ENCODE assay signal across 16 cellular contexts in the genomic region with DNA sequence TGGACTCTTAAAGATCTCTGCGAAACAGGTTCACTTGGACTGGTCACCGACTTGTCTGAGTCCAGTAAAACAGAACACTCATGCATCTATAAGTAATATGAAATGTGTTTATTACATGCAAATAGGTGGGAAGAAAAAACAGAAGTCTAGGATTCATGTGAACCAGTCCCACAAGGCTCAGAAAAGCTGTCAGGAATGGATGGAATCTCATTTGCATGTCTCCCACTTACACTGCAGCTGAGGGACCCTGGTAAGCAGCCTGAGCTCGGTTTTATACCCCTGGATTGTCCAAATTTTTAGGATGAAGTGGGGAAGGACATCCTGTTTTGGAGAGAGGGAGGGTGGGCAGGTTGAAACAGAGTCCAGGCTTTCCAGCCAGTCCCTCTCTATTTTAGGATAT.
DNase-seq lines count a peak whose midpoint lies in the region; ATAC-seq and TF ChIP-seq lines count a peak whose summit lies in the region.
"Had no signal": no experiment of that assay in that cellular context is flagged by ENCODE, and none has a peak within 500 bp of the region (broad histone marks: within the 10 kb centered on the region; RNA-seq: fewer than 3 reads in every experiment).

No MANE protein-coding gene starts in this region.

- H3K4me1 Mint-ChIP-seq in WTC11 (no peaks in the 10 kb centered on the region), endodermal cell (peaks cover 21% of the 10 kb centered on the region), neural progenitor cell (no peaks in the 10 kb centered on the region), Calu3 (ENCODE audit: low read depth, unreplicated experiment) (no peaks in the 10 kb centered on the region)
- H3K4me1 Mint-ChIP-seq: CD4-positive, alpha-beta memory T cell had no signal

- H3K36me3 Mint-ChIP-seq in WTC11 (peaks cover 9% of the 10 kb centered on the region), endodermal cell (ENCODE audit: low read depth) (peaks cover 2% of the 10 kb centered on the region), neural progenitor cell (no peaks in the 10 kb centered on the region), Calu3 (ENCODE audit: insufficient read depth, unreplicated experiment) (no peaks in the 10 kb centered on the region)
- H3K36me3 Mint-ChIP-seq: CD4-positive, alpha-beta memory T cell had no signal

- no peak overlapping the region for H3K4me2 ChIP-seq in neural progenitor cell

- 65% methylated on average over 2 of the region's 3 CpGs; no CpG with 5 or more reads in 1 of the 2 experiments for whole genome bisulfite sequencing in endodermal cell (ENCODE audit: insufficient coverage in 1 of 2, insufficient read length in 1 of 2), 2 experiments

- H3K9me3 Mint-ChIP-seq in WTC11 = peaks cover 30% of the 10 kb centered on the region
- peaks cover 21% of the 10 kb centered on the region for H3K9me3 Mint-ChIP-seq in endodermal cell
- peaks cover 2% of the 10 kb centered on the region for H3K9me3 Mint-ChIP-seq in neural progenitor cell
- peaks cover 5% of the 10 kb centered on the region for H3K9me3 Mint-ChIP-seq in Calu3 (ENCODE audit: low read depth, unreplicated experiment)

- ATAC-seq in WTC11 = peak; percentile 65
- ATAC-seq: GM12878 had no signal

- H3K27me3 ChIP-seq in endodermal cell (ENCODE audit: control insufficient read depth, insufficient read depth, low read length, poor library complexity, severe bottlenecking) (no peaks in the 10 kb centered on the region), neural progenitor cell (no peaks in the 10 kb centered on the region)

- TF ChIP-seq CTCF in WTC11 (IDR thresholded peaks at IDR 0.05) = no peak
- TF ChIP-seq CTCF in endodermal cell (conservative IDR thresholded peaks at IDR 0.05) = no peak
- no peak for TF ChIP-seq CTCF in neural progenitor cell (IDR thresholded peaks at IDR 0.05)
- no peak for TF ChIP-seq CTCF in Calu3 (IDR thresholded peaks at IDR 0.05; ENCODE audit: unreplicated experiment)

- H3K27me3 Mint-ChIP-seq in WTC11 (ENCODE audit: low read depth) = no peaks in the 10 kb centered on the region; the same call in 1 of the 2 replicates
- H3K27me3 Mint-ChIP-seq in endodermal cell (ENCODE audit: insufficient read depth) = no peaks in the 10 kb centered on the region
- no peaks in the 10 kb centered on the region for H3K27me3 Mint-ChIP-seq in neural progenitor cell (ENCODE audit: insufficient read depth, low read depth)
- H3K27me3 Mint-ChIP-seq in Calu3 (ENCODE audit: unreplicated experiment) = no peaks in the 10 kb centered on the region
- H3K27me3 Mint-ChIP-seq: CD4-positive, alpha-beta memory T cell had no signal

- no peak overlapping the region for H3K4me3 Mint-ChIP-seq in WTC11
- H3K4me3 Mint-ChIP-seq in endodermal cell = no peak overlapping the region
- H3K4me3 Mint-ChIP-seq in neural progenitor cell = no peak overlapping the region
- no peak overlapping the region for H3K4me3 Mint-ChIP-seq in Calu3 (ENCODE audit: low read depth, unreplicated experiment)
- H3K4me3 Mint-ChIP-seq: CD4-positive, alpha-beta memory T cell had no signal

- no TSS peak for BruUV-seq in Calu3 (replicated peaks; lab: Mats Ljungman, UMichigan)

- H3F3A ChIP-seq in neural progenitor cell (ENCODE audit: low read depth) = no peaks in the 10 kb centered on the region

- H3K9ac ChIP-seq in endodermal cell (ENCODE audit: extremely low read depth, low read length, poor library complexity, severe bottlenecking) = no peak overlapping the region
- no peak overlapping the region for H3K9ac ChIP-seq in neural progenitor cell

- H3K4me1 ChIP-seq in endodermal cell (ENCODE audit: control insufficient read depth, insufficient read depth, low read length) = peaks cover 6% of the 10 kb centered on the region
- H3K4me1 ChIP-seq in neural progenitor cell = peaks cover 5% of the 10 kb centered on the region

- H3K27ac Mint-ChIP-seq in WTC11 (no peak overlapping the region), endodermal cell (no peak overlapping the region), neural progenitor cell (no peak overlapping the region), Calu3 (ENCODE audit: unreplicated experiment) (no peak overlapping the region)
- H3K27ac Mint-ChIP-seq: CD4-positive, alpha-beta memory T cell had no signal

- POLR2A ChIA-PET in WTC11 (lab: Charles Lee) = no interaction called here

- H3K4me3 ChIP-seq in endodermal cell (ENCODE audit: low read length) (no peak overlapping the region), neural progenitor cell (no peak overlapping the region)
- H3K4me3 ChIP-seq: GM12878 had no signal

- H4K20me1 ChIP-seq in neural progenitor cell (ENCODE audit: low read depth) = no peaks in the 10 kb centered on the region

- intact Hi-C loops in Calu3 (cut with micrococcal nuclease; ENCODE audit: unreplicated experiment) = no loop called here

- no peaks in the 10 kb centered on the region for H3K36me3 ChIP-seq in endodermal cell (ENCODE audit: control insufficient read depth, insufficient read depth, low read length)
- H3K36me3 ChIP-seq in neural progenitor cell = no peaks in the 10 kb centered on the region

- CTCF ChIA-PET in WTC11 (lab: Charles Lee) (no interaction called here), Calu3 (lab: Charles Lee) (no interaction called here)

- H2AFZ ChIP-seq in neural progenitor cell (replicated peaks) = peak overlapping the region; percentile 36

- DNase-seq in WTC11 (ENCODE audit: low spot score) = no peak
- DNase-seq in endodermal cell = peak; percentile 54
- DNase-seq in neural progenitor cell (ENCODE audit: low spot score) = peak; percentile 35
- DNase-seq in activated T-cell treated with anti-CD3 and anti-CD28 coated beads, Interleukin-2, amount 50 U/mL, for 48 hours = no peak
- no peak for DNase-seq in NCI-H524 (lab: John Stamatoyannopoulos, UW)
- no peak for DNase-seq in Calu3
- DNase-seq: C1 segment of cervical spinal cord; CD4-positive, alpha-beta memory T cell; COR-L47; DMS153; EL; GDM1; GOT3; H7; HCEC 1CT had no signal

- no peaks in the 10 kb centered on the region for H3K79me2 ChIP-seq in neural progenitor cell (ENCODE audit: low read depth)

- peaks cover 17% of the 10 kb centered on the region for H3K9me3 ChIP-seq in endodermal cell (ENCODE audit: control insufficient read depth, low read length)
- no peaks in the 10 kb centered on the region for H3K9me3 ChIP-seq in neural progenitor cell (ENCODE audit: low read depth)

- no peak overlapping the region for H3K27ac ChIP-seq in endodermal cell (ENCODE audit: low read depth, low read length)
- no peak overlapping the region for H3K27ac ChIP-seq in neural progenitor cell

TF ChIP-seq in WTC11, 78 proteins besides CTCF, POLR2A, EP300 and RAD21 (continues in another document):
- no peak for TF ChIP-seq CREB1 (CRISPR knock-in tag; IDR thresholded peaks at IDR 0.05)
- TF ChIP-seq USF1 (CRISPR knock-in tag; IDR thresholded peaks at IDR 0.05) = no peak
- TF ChIP-seq, protein P1, sequence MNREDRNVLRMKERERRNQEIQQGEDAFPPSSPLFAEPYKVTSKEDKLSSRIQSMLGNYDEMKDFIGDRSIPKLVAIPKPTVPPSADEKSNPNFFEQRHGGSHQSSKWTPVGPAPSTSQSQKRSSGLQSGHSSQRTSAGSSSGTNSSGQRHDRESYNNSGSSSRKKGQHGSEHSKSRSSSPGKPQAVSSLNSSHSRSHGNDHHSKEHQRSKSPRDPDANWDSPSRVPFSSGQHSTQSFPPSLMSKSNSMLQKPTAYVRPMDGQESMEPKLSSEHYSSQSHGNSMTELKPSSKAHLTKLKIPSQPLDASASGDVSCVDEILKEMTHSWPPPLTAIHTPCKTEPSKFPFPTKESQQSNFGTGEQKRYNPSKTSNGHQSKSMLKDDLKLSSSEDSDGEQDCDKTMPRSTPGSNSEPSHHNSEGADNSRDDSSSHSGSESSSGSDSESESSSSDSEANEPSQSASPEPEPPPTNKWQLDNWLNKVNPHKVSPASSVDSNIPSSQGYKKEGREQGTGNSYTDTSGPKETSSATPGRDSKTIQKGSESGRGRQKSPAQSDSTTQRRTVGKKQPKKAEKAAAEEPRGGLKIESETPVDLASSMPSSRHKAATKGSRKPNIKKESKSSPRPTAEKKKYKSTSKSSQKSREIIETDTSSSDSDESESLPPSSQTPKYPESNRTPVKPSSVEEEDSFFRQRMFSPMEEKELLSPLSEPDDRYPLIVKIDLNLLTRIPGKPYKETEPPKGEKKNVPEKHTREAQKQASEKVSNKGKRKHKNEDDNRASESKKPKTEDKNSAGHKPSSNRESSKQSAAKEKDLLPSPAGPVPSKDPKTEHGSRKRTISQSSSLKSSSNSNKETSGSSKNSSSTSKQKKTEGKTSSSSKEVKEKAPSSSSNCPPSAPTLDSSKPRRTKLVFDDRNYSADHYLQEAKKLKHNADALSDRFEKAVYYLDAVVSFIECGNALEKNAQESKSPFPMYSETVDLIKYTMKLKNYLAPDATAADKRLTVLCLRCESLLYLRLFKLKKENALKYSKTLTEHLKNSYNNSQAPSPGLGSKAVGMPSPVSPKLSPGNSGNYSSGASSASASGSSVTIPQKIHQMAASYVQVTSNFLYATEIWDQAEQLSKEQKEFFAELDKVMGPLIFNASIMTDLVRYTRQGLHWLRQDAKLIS (CRISPR knock-in tag; IDR thresholded peaks at IDR 0.05; ENCODE audit: borderline replicate concordance) = no peak
- no peak for TF ChIP-seq JAZF1 (CRISPR knock-in tag; IDR thresholded peaks at IDR 0.05)
- TF ChIP-seq, protein P2, sequence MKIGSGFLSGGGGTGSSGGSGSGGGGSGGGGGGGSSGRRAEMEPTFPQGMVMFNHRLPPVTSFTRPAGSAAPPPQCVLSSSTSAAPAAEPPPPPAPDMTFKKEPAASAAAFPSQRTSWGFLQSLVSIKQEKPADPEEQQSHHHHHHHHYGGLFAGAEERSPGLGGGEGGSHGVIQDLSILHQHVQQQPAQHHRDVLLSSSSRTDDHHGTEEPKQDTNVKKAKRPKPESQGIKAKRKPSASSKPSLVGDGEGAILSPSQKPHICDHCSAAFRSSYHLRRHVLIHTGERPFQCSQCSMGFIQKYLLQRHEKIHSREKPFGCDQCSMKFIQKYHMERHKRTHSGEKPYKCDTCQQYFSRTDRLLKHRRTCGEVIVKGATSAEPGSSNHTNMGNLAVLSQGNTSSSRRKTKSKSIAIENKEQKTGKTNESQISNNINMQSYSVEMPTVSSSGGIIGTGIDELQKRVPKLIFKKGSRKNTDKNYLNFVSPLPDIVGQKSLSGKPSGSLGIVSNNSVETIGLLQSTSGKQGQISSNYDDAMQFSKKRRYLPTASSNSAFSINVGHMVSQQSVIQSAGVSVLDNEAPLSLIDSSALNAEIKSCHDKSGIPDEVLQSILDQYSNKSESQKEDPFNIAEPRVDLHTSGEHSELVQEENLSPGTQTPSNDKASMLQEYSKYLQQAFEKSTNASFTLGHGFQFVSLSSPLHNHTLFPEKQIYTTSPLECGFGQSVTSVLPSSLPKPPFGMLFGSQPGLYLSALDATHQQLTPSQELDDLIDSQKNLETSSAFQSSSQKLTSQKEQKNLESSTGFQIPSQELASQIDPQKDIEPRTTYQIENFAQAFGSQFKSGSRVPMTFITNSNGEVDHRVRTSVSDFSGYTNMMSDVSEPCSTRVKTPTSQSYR (CRISPR knock-in tag; IDR thresholded peaks at IDR 0.05) = no peak

Comparison
In these comparisons a context has a peak if more than half of its experiments do, and no peak if none do; other contexts are left out.
1. DNase-seq: peak in endodermal cell (single experiment) and neural progenitor cell (single experiment); none in WTC11 (single experiment), activated T-cell treated with anti-CD3 and anti-CD28 coated beads, Interleukin-2, amount 50 U/mL, for 48 hours (0 of 2), NCI-H524 (0 of 2) and Calu3 (single experiment).